8 cellular contexts compared by ENCODE assay signal in genomic region chr19:10230904-10231623, GRCh38. TPM values are rescaled to one million over a fixed set of nuclear protein-coding genes. Genes with fewer than 3 reads are reported as not detected.
DNase-seq lines count a peak whose midpoint lies in the region; ATAC-seq, FAIRE-seq and TF ChIP-seq lines count a peak whose summit lies in the region.

S1PR2 (minus strand) TSS chr19:10231331; CDS start chr19:10224905, 6,426 bp downstream.

- peak within 1 kb of the TSS; percentile 97 for H2AK9ac ChIP-seq in IMR-90 (replicated peaks; ENCODE audit: low read depth, low read length, poor library complexity)

- H3K79me1 ChIP-seq in IMR-90 (ENCODE audit: low read depth in 1 of 2, low read length in 2 of 2), result peaks cover 29 to 52% of the 10 kb centered on the region in 2 experiments; a peak in 3 of 4 replicates

- no peak for FAIRE-seq in A549 (lab: Jason Lieb, UNC)
- no peak for FAIRE-seq in frontal cortex (lab: Jason Lieb, UNC)

- H3K4me1 ChIP-seq in A549, result peaks cover 5% of the 10 kb centered on the region; the same call in 1 of the 3 replicates
- H3K4me1 ChIP-seq in IMR-90 (ENCODE audit: control insufficient read depth, insufficient read depth, low read length), result peaks cover 25% of the 10 kb centered on the region
- H3K4me1 ChIP-seq in SJSA1 (replicated peaks), result peaks cover 22% of the 10 kb centered on the region
- H3K4me1 ChIP-seq in neutrophil (ENCODE audit: control insufficient read depth in 1 of 2, insufficient read depth in 1 of 2, low read depth in 1 of 2, low read length in 1 of 2), result peaks cover 12 to 20% of the 10 kb centered on the region in 2 experiments
- peaks cover 6% of the 10 kb centered on the region for H3K4me1 ChIP-seq in thymus (ENCODE audit: control insufficient read depth, insufficient read depth, low read length)

- no peak for TF ChIP-seq EP300 in A549 (IDR thresholded peaks at IDR 0.05)

- H3K4me2 ChIP-seq in A549, result peak within 1 kb of the TSS; percentile 99
- H3K4me2 ChIP-seq in IMR-90 (ENCODE audit: low read depth, low read length), result peak within 1 kb of the TSS; percentile 51

- intact Hi-C loops in IMR-90 (cut with micrococcal nuclease), result loop anchor here (2.0 kb wide), 1 partner anchor 36 kb away; the partner anchor contains the start of gene DNMT1

- TF ChIP-seq CTCF in A549 (IDR thresholded peaks at IDR 0.05) (no peak), IMR-90 (conservative IDR thresholded peaks at IDR 0.05; ENCODE audit: low read depth, low read length) (no peak), neutrophil (IDR thresholded peaks at IDR 0.05) (no peak)

- no peaks in the 10 kb centered on the region for H3K9me3 ChIP-seq in A549
- H3K9me3 ChIP-seq in IMR-90 (ENCODE audit: control insufficient read depth, insufficient read depth, low read length), result no peaks in the 10 kb centered on the region
- H3K9me3 ChIP-seq in SJSA1 (replicated peaks), result no peaks in the 10 kb centered on the region
- no peaks in the 10 kb centered on the region for H3K9me3 ChIP-seq in neutrophil
- no peaks in the 10 kb centered on the region for H3K9me3 ChIP-seq in thymus (ENCODE audit: control insufficient read depth)

- H2BK20ac ChIP-seq in IMR-90 (ENCODE audit: low read depth, low read length), result peak within 1 kb of the TSS; percentile 48; the same call in 1 of the 2 replicates

- in situ Hi-C loops in IMR-90 (cut with MboI; ENCODE audit: low sequenced_read_pairs), result no loop called here

- BruUV-seq in IMR-90 (replicated peaks; lab: Mats Ljungman, UMichigan), result no TSS peak

- peak within 1 kb of the TSS; percentile 41 for H3K23ac ChIP-seq in IMR-90 (ENCODE audit: low read depth, low read length)

- H3K36me3 ChIP-seq in IMR-90 (ENCODE audit: control insufficient read depth, insufficient read depth, low read length) (peaks cover 7% of the 10 kb centered on the region; the same call in 1 of the 2 replicates), SJSA1 (no peaks in the 10 kb centered on the region), neutrophil (no peaks in the 10 kb centered on the region), thymus (ENCODE audit: control insufficient read depth, insufficient read depth) (no peaks in the 10 kb centered on the region)

- peaks cover 20% of the 10 kb centered on the region for H4K20me1 ChIP-seq in IMR-90 (ENCODE audit: insufficient read depth, low read length)

- peak within 1 kb of the TSS; percentile 85 to 92 for H3K27ac ChIP-seq in A549
- peak within 1 kb of the TSS; percentile 89 for H3K27ac ChIP-seq in IMR-90 (ENCODE audit: insufficient read depth, low read length)
- peak within 1 kb of the TSS; percentile 28 for H3K27ac ChIP-seq in SJSA1
- H3K27ac ChIP-seq in neutrophil, result no peak within 1 kb of the TSS
- peak within 1 kb of the TSS; percentile 81 for H3K27ac ChIP-seq in thymus (ENCODE audit: low read depth)

- dilution Hi-C loops in IMR-90 (cut with HindIII; ENCODE audit: low sequenced_read_pairs, unreplicated experiment), result no loop called here

- H2BK5ac ChIP-seq in IMR-90 (ENCODE audit: low read depth, low read length, poor library complexity, severe bottlenecking), result peak within 1 kb of the TSS; percentile 63

- TF ChIP-seq RAD21 in A549 (conservative IDR thresholded peaks at IDR 0.05 in 1 of 2, IDR thresholded peaks at IDR 0.05 in 1 of 2), result no peak
- TF ChIP-seq RAD21 in IMR-90 (IDR thresholded peaks at IDR 0.05; ENCODE audit: low read length), result no peak; the same call in 1 of the 2 replicates

- peak within 1 kb of the TSS; percentile 47 for H4K5ac ChIP-seq in IMR-90 (ENCODE audit: low read depth, low read length)

- H2AK5ac ChIP-seq in IMR-90 (ENCODE audit: low read depth, low read length), result peak within 1 kb of the TSS; percentile 85

- H3K9me1 ChIP-seq in IMR-90 (ENCODE audit: insufficient read depth, low read length), result peaks cover 14% of the 10 kb centered on the region

- WGBS in A549 (ENCODE audit: missing lambda C conversion rate), result 5% methylated on average over 8 of the region's 71 CpGs
- 0% methylated on average over 23 of the region's 71 CpGs; no CpG with 5 or more reads in 1 of the 2 experiments for WGBS in IMR-90 (ENCODE audit: extremely low coverage in 2 of 2, insufficient read length in 1 of 2), 2 experiments
- WGBS in thymus, result under 1% methylated on average over 71 of the region's 71 CpGs

- H3K4ac ChIP-seq in IMR-90 (ENCODE audit: low read depth, low read length), result peak within 1 kb of the TSS; percentile 90

- H3K14ac ChIP-seq in IMR-90 (replicated peaks; ENCODE audit: low read depth, low read length), result peak within 1 kb of the TSS; percentile 93

- CTCF ChIA-PET in A549 (lab: Yijun Ruan, JAX), result interaction anchor here (0.6 to 1.0 kb wide), 2 partner anchors 15 to 44 kb away, joined by 3 read pairs; no protein-coding TSS in a partner anchor
- CTCF ChIA-PET in IMR-90 (lab: Yijun Ruan, JAX), result no interaction called here

- peak within 1 kb of the TSS; percentile 66 for H4K91ac ChIP-seq in IMR-90 (ENCODE audit: insufficient read depth, low read depth, low read length)

- peak within 1 kb of the TSS; percentile 27; the same call in 1 of the 2 replicates for H3K56ac ChIP-seq in IMR-90 (ENCODE audit: extremely low read depth, insufficient read depth, low read length)

- peak within 1 kb of the TSS; percentile 62 to 75 for H4K8ac ChIP-seq in IMR-90 (ENCODE audit: low read depth in 2 of 2, low read length in 2 of 2)

- H3K27me3 ChIP-seq in IMR-90 (ENCODE audit: control insufficient read depth, insufficient read depth, low read length) (no peaks in the 10 kb centered on the region), SJSA1 (replicated peaks) (no peaks in the 10 kb centered on the region), neutrophil (peaks cover 60% of the 10 kb centered on the region), thymus (ENCODE audit: control insufficient read depth, insufficient read depth) (peaks cover 3% of the 10 kb centered on the region)

- H3K18ac ChIP-seq in IMR-90 (ENCODE audit: low read depth, low read length), result peak within 1 kb of the TSS; percentile 74

- peak within 1 kb of the TSS; percentile 95 for H3K4me3 ChIP-seq in A549
- peak within 1 kb of the TSS; percentile 87 for H3K4me3 ChIP-seq in IMR-90 (ENCODE audit: insufficient read depth, low read depth, low read length)
- H3K4me3 ChIP-seq in SJSA1, result peak within 1 kb of the TSS; percentile 72
- peak within 1 kb of the TSS; percentile 54 to 68 for H3K4me3 ChIP-seq in neutrophil (ENCODE audit: low read depth in 1 of 2, low read length in 1 of 2)
- H3K4me3 ChIP-seq in thymus (ENCODE audit: low read length), result peak within 1 kb of the TSS; percentile 83

- peak within 1 kb of the TSS; percentile 34; the same call in 1 of the 3 replicates for H2BK15ac ChIP-seq in IMR-90 (ENCODE audit: low read depth, low read length)

- POLR2A ChIA-PET in A549 (lab: Yijun Ruan, JAX) (interaction anchor here (1.0 kb wide), 1 partner anchor 20 kb away, joined by 3 read pairs; no protein-coding TSS in a partner anchor), IMR-90 (lab: Charles Lee; ENCODE audit: unreplicated experiment) (no interaction called here)

- H2AFZ ChIP-seq in IMR-90 (replicated peaks; ENCODE audit: low read length, poor library complexity), result peak within 1 kb of the TSS; percentile 93

- peak; percentile 50 to 63 for DNase-seq in A549 (ENCODE audit: low read depth in 1 of 2, low spot score in 1 of 2)
- peak; percentile 75 for DNase-seq in IMR-90
- peak; percentile 80 to 85 for DNase-seq in SJSA1 (ENCODE audit: low read depth in 1 of 2, low spot score in 2 of 2)
- peak; percentile 51 for DNase-seq in activated gamma-delta T cell treated with anti-CD3 and anti-CD28 coated beads, Interleukin-2, amount 50 U/mL, for 16 hours (ENCODE audit: low read depth)
- DNase-seq in frontal cortex (ENCODE audit: low spot score in 2 of 2), result peak; percentile 73 to 79

- peak within 1 kb of the TSS; percentile 65 for H2BK120ac ChIP-seq in IMR-90 (ENCODE audit: low read depth, low read length)

- TF ChIP-seq POLR2A in A549 (IDR thresholded peaks at IDR 0.05; ENCODE audit: low read length), result no peak
- peak; percentile 86 for TF ChIP-seq POLR2A in IMR-90 (IDR thresholded peaks at IDR 0.05; ENCODE audit: low read depth, low read length)

- ATAC-seq in A549 (peak; percentile 70 to 81), GM18907 (IDR thresholded peaks at IDR 0.05; ENCODE audit: unreplicated experiment) (peak; percentile 48), IMR-90 (ENCODE audit: low read depth) (peak; percentile 69)

- peak within 1 kb of the TSS; percentile 92 for H3K9ac ChIP-seq in IMR-90 (ENCODE audit: low read depth, low read length)

TF ChIP-seq in A549, 52 proteins besides CTCF, POLR2A, EP300 and RAD21 (continues in another document):
- peak; percentile 64; the same call in 1 of the 2 replicates for TF ChIP-seq PHF8 (IDR thresholded peaks at IDR 0.05; ENCODE audit: borderline replicate concordance, low read depth)
- no peak for TF ChIP-seq HDAC2 (IDR thresholded peaks at IDR 0.05)
- no peak for TF ChIP-seq SREBF2 (IDR thresholded peaks at IDR 0.05)
- no peak for TF ChIP-seq ESRRA (IDR thresholded peaks at IDR 0.05; ENCODE audit: borderline replicate concordance, low read length)
- TF ChIP-seq KDM1A (IDR thresholded peaks at IDR 0.05; ENCODE audit: low read depth), result no peak
- TF ChIP-seq ZFP36 (IDR thresholded peaks at IDR 0.05; ENCODE audit: borderline replicate concordance, partially characterized antibody), result no peak

TF ChIP-seq in IMR-90, 13 proteins besides CTCF, POLR2A, EP300 and RAD21 (continues in another document):
- TF ChIP-seq BHLHE40 (IDR thresholded peaks at IDR 0.05; ENCODE audit: low read depth, low read length) (no peak), RFX5 (IDR thresholded peaks at IDR 0.05; ENCODE audit: low read depth, low read length) (no peak), MXI1 (IDR thresholded peaks at IDR 0.05; ENCODE audit: borderline replicate concordance, low read depth, low read length) (no peak), MAZ (IDR thresholded peaks at IDR 0.05; ENCODE audit: borderline replicate concordance, low read depth, low read length) (peak; percentile 89; the same call in 1 of the 2 replicates)

RNA-seq across cellular contexts. Expression of gene S1PR2, which starts in this region (rescaled TPM):
- polyA plus RNA-seq in A549 (2011; rRNA removed) (0.72 and 0.85 TPM in 2 replicates), A549 (2017; fragmentation: RNase III; extraction: RNeasy Plus Mini Kit Qiagen cat#74134 plus additional on column Dnase treatment) (0.87 to 0.96 TPM (median 0.93 TPM) in 3 replicates), IMR-90 (2012; rRNA removed) (15.0 and 16.1 TPM in 2 replicates), thymus (2.4 TPM)
- 0.86 and 1.5 TPM in 2 replicates for polyA plus RNA-seq in A549 (2012; cell fraction: cytosol; rRNA removed)
- 0.95 and 1.4 TPM in 2 replicates for polyA plus RNA-seq in A549 (2012; cell fraction: nucleus; rRNA removed)
- 2.2 and 2.8 TPM in 2 replicates for polyA minus RNA-seq in A549 (2011; rRNA and poly(A)+ RNA removed)
- total RNA-seq in IMR-90 (2012; rRNA removed) (14.0 and 16.7 TPM in 2 replicates), frontal cortex (2.4 TPM)
- polyA plus RNA-seq in IMR-90 (2012; cell fraction: cytosol; rRNA removed), result 9.2 and 22.6 TPM in 2 replicates
- 14.1 and 14.9 TPM in 2 replicates for polyA plus RNA-seq in IMR-90 (2012; cell fraction: nucleus; rRNA removed; ENCODE audit: low replicate concordance)
- total RNA-seq in SJSA1 (2014; rRNA removed; shearing (Covaris generic)), result 4.9 and 7.0 TPM in 2 replicates
